Comparison of ENCODE assay signal across 21 cellular contexts in the genomic region with DNA sequence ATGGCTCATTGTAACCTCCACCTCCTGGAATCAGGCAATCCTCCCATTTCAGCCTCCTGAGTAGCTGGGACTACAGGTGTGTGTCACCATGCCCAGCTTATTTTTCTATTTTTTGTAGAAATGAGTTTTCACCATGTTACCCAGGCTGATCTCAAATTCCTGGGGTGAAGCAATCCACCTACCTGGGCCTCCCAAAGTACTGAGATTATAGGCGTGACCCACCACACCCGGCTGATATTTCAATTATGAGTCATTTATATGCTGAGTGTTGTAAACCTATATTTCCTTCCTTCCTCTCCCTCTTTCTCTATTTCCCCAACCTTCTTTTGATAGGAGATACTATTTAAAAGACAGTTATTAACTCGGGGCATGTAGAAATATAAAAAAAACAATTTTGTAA.
DNase-seq lines count a peak whose midpoint lies in the region; ATAC-seq lines count a peak whose summit lies in the region.
"Had no signal": no experiment of that assay in that cellular context is flagged by ENCODE, and none has a peak within 500 bp of the region (broad histone marks: within the 10 kb centered on the region; RNA-seq: fewer than 3 reads in every experiment).

No MANE protein-coding gene starts in this region.

- H3K27me3 Mint-ChIP-seq in activated T-helper 17 cell treated with anti-CD3 and anti-CD28 coated beads, Interleukin-2, amount 50 U/mL, for 72 hours = no peaks in the 10 kb centered on the region

- no peak for ATAC-seq in activated T-helper 17 cell treated with anti-CD3 and anti-CD28 coated beads, Interleukin-2, amount 50 U/mL, for 72 hours (replicated peaks)
- peak; percentile 85 for ATAC-seq in esophagus mucosa
- ATAC-seq: CD8-positive, alpha-beta T cell; Right ventricle myocardium inferior had no signal

- peaks cover 17% of the 10 kb centered on the region for H3K4me1 Mint-ChIP-seq in activated T-helper 17 cell treated with anti-CD3 and anti-CD28 coated beads, Interleukin-2, amount 50 U/mL, for 72 hours

- H3K27ac Mint-ChIP-seq in activated T-helper 17 cell treated with anti-CD3 and anti-CD28 coated beads, Interleukin-2, amount 50 U/mL, for 72 hours = peak overlapping the region; percentile 51
- H3K27ac Mint-ChIP-seq: CD8-positive, alpha-beta T cell had no signal

- DNase-seq in LoVo (ENCODE audit: low spot score) (peak; percentile 44), midbrain (lab: John Stamatoyannopoulos, UW) (no peak), NCI-H226 (no peak), SIG-M5 treated with dmso at 0.1 percent for 504 hours (lab: John Stamatoyannopoulos, UW; ENCODE audit: unreplicated experiment) (no peak), kidney tubule cell (ENCODE audit: low spot score) (no peak)
- DNase-seq: CD8-positive, alpha-beta T cell; DMS79 treated with DMSO at 0.1 percent for 48 hours; GF-D8; GOT3; IMR-90; KG1; NCI-H1092 treated with DMSO at 0.1 percent for 48 hours; NCI-H1436; NCI-H187; NCI-H2081 treated with DMSO at 0.1 percent for 48 hours; NCI-H2171 treated with DMSO at 0.1 percent for 48 hours; NCI-H524; NCI-H774 had no signal

- H3K4me3 Mint-ChIP-seq in activated T-helper 17 cell treated with anti-CD3 and anti-CD28 coated beads, Interleukin-2, amount 50 U/mL, for 72 hours = no peak overlapping the region
- H3K4me3 Mint-ChIP-seq: CD8-positive, alpha-beta T cell had no signal

- H3K9me3 Mint-ChIP-seq in activated T-helper 17 cell treated with anti-CD3 and anti-CD28 coated beads, Interleukin-2, amount 50 U/mL, for 72 hours = peaks cover 24% of the 10 kb centered on the region

- no peaks in the 10 kb centered on the region for H3K36me3 Mint-ChIP-seq in activated T-helper 17 cell treated with anti-CD3 and anti-CD28 coated beads, Interleukin-2, amount 50 U/mL, for 72 hours (ENCODE audit: low read depth)
- H3K36me3 Mint-ChIP-seq: CD8-positive, alpha-beta T cell had no signal
